1 cellular context compared by ENCODE assay signal in genomic region chr17:28466001-28466400, GRCh38.
TF ChIP-seq lines count a peak whose summit lies in the region.

No MANE protein-coding gene starts in this region.

TF ChIP-seq in K562, 482 proteins besides CTCF, POLR2A, EP300 and RAD21:
- TF ChIP-seq ZNF639 (CRISPR knock-in tag; conservative IDR thresholded peaks at IDR 0.05 in 1 of 2, IDR thresholded peaks at IDR 0.05 in 1 of 2) = no peak
- no peak for TF ChIP-seq HCFC1 (IDR thresholded peaks at IDR 0.05; ENCODE audit: low read depth, low read length)
- TF ChIP-seq HMG20A (CRISPR knock-in tag; conservative IDR thresholded peaks at IDR 0.05) = no peak
- no peak for TF ChIP-seq RBM14 (IDR thresholded peaks at IDR 0.05; ENCODE audit: borderline replicate concordance, insufficient read depth, low read depth, low read length)
- TF ChIP-seq ZNF695 (CRISPR knock-in tag; IDR thresholded peaks at IDR 0.05) = no peak
- TF ChIP-seq, protein P1, sequence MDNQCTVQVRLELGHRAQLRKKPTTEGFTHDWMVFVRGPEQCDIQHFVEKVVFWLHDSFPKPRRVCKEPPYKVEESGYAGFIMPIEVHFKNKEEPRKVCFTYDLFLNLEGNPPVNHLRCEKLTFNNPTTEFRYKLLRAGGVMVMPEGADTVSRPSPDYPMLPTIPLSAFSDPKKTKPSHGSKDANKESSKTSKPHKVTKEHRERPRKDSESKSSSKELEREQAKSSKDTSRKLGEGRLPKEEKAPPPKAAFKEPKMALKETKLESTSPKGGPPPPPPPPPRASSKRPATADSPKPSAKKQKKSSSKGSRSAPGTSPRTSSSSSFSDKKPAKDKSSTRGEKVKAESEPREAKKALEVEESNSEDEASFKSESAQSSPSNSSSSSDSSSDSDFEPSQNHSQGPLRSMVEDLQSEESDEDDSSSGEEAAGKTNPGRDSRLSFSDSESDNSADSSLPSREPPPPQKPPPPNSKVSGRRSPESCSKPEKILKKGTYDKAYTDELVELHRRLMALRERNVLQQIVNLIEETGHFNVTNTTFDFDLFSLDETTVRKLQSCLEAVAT (IDR thresholded peaks at IDR 0.05) = no peak
- no peak for TF ChIP-seq RBFOX2 (IDR thresholded peaks at IDR 0.05; ENCODE audit: low read depth, low read length)
- no peak for TF ChIP-seq RBBP5 (IDR thresholded peaks at IDR 0.05; ENCODE audit: borderline replicate concordance, insufficient read depth, low read length, poor library complexity, severe bottlenecking)
- TF ChIP-seq, protein P2, sequence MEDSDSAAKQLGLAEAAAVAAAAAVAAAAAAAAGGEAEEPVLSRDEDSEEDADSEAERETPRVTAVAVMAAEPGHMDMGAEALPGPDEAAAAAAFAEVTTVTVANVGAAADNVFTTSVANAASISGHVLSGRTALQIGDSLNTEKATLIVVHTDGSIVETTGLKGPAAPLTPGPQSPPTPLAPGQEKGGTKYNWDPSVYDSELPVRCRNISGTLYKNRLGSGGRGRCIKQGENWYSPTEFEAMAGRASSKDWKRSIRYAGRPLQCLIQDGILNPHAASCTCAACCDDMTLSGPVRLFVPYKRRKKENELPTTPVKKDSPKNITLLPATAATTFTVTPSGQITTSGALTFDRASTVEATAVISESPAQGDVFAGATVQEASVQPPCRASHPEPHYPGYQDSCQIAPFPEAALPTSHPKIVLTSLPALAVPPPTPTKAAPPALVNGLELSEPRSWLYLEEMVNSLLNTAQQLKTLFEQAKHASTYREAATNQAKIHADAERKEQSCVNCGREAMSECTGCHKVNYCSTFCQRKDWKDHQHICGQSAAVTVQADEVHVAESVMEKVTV (CRISPR knock-in tag; IDR thresholded peaks at IDR 0.05) = no peak
- TF ChIP-seq, protein P3, sequence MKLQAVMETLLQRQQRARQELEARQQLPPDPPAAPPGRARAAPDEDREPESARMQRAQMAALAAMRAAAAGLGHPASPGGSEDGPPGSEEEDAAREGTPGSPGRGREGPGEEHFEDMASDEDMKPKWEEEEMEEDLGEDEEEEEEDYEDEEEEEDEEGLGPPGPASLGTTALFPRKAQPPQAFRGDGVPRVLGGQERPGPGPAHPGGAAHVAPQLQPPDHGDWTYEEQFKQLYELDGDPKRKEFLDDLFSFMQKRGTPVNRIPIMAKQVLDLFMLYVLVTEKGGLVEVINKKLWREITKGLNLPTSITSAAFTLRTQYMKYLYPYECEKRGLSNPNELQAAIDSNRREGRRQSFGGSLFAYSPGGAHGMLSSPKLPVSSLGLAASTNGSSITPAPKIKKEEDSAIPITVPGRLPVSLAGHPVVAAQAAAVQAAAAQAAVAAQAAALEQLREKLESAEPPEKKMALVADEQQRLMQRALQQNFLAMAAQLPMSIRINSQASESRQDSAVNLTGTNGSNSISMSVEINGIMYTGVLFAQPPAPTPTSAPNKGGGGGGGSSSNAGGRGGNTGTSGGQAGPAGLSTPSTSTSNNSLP (IDR thresholded peaks at IDR 0.05; ENCODE audit: borderline replicate concordance, low read depth, low read length) = no peak
- no peak for TF ChIP-seq KAT7 (CRISPR knock-in tag; IDR thresholded peaks at IDR 0.05; ENCODE audit: borderline replicate concordance)
- TF ChIP-seq, protein P4, sequence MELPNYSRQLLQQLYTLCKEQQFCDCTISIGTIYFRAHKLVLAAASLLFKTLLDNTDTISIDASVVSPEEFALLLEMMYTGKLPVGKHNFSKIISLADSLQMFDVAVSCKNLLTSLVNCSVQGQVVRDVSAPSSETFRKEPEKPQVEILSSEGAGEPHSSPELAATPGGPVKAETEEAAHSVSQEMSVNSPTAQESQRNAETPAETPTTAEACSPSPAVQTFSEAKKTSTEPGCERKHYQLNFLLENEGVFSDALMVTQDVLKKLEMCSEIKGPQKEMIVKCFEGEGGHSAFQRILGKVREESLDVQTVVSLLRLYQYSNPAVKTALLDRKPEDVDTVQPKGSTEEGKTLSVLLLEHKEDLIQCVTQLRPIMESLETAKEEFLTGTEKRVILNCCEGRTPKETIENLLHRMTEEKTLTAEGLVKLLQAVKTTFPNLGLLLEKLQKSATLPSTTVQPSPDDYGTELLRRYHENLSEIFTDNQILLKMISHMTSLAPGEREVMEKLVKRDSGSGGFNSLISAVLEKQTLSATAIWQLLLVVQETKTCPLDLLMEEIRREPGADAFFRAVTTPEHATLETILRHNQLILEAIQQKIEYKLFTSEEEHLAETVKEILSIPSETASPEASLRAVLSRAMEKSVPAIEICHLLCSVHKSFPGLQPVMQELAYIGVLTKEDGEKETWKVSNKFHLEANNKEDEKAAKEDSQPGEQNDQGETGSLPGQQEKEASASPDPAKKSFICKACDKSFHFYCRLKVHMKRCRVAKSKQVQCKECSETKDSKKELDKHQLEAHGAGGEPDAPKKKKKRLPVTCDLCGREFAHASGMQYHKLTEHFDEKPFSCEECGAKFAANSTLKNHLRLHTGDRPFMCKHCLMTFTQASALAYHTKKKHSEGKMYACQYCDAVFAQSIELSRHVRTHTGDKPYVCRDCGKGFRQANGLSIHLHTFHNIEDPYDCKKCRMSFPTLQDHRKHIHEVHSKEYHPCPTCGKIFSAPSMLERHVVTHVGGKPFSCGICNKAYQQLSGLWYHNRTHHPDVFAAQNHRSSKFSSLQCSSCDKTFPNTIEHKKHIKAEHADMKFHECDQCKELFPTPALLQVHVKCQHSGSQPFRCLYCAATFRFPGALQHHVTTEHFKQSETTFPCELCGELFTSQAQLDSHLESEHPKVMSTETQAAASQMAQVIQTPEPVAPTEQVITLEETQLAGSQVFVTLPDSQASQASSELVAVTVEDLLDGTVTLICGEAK (IDR thresholded peaks at IDR 0.05) = no peak
- TF ChIP-seq, protein P4 (CRISPR knock-in tag; IDR thresholded peaks at IDR 0.05) = no peak
- no peak for TF ChIP-seq TEAD4 (IDR thresholded peaks at IDR 0.05; ENCODE audit: low read length)
- no peak for TF ChIP-seq TEAD4 (CRISPR knock-in tag; IDR thresholded peaks at IDR 0.05; ENCODE audit: borderline replicate concordance)
- TF ChIP-seq HINFP (tag; conservative IDR thresholded peaks at IDR 0.05; ENCODE audit: low read depth) = no peak
- no peak for TF ChIP-seq ZNF324 (CRISPR knock-in tag; IDR thresholded peaks at IDR 0.05)
- TF ChIP-seq ZNF408 (CRISPR knock-in tag; IDR thresholded peaks at IDR 0.05; ENCODE audit: low read depth) = no peak
- TF ChIP-seq TFAP4 (CRISPR knock-in tag; IDR thresholded peaks at IDR 0.05; ENCODE audit: borderline replicate concordance) = no peak
- TF ChIP-seq CEBPZ (IDR thresholded peaks at IDR 0.05; ENCODE audit: borderline replicate concordance, low read depth, low read length) = no peak
